In genomic region chr3:68997887-68998286, GRCh38 we compare ENCODE assay signal across 1 cellular context.
TF ChIP-seq lines count a peak whose summit lies in the region.

No MANE protein-coding gene starts in this region.

TF ChIP-seq in GM12878, 131 proteins besides CTCF, POLR2A, EP300 and RAD21 (continued from another document):
- TF ChIP-seq ZNF24 (IDR thresholded peaks at IDR 0.05) (no peak), RB1 (IDR thresholded peaks at IDR 0.05; ENCODE audit: borderline replicate concordance) (no peak), ZZZ3 (IDR thresholded peaks at IDR 0.05; ENCODE audit: control insufficient read depth, insufficient read length, low read depth) (no peak), ZNF274 (IDR thresholded peaks at IDR 0.05; ENCODE audit: insufficient read depth, insufficient read length) (no peak), MEF2A (IDR thresholded peaks at IDR 0.05; ENCODE audit: insufficient read depth, low read depth, low read length) (no peak), RAD51 (IDR thresholded peaks at IDR 0.05) (peak; percentile 64), BCL11A (IDR thresholded peaks at IDR 0.05; ENCODE audit: low read depth, low read length) (0 out of 2 replicates have a peak, but pooled peaks have one; percentile 28), NFIC (IDR thresholded peaks at IDR 0.05; ENCODE audit: low read depth, low read length) (no peak)
TF ChIP-seq in GM12878: peak in this region for 14.
